ENCODE assay signal across 21 cellular contexts in the genomic region with DNA sequence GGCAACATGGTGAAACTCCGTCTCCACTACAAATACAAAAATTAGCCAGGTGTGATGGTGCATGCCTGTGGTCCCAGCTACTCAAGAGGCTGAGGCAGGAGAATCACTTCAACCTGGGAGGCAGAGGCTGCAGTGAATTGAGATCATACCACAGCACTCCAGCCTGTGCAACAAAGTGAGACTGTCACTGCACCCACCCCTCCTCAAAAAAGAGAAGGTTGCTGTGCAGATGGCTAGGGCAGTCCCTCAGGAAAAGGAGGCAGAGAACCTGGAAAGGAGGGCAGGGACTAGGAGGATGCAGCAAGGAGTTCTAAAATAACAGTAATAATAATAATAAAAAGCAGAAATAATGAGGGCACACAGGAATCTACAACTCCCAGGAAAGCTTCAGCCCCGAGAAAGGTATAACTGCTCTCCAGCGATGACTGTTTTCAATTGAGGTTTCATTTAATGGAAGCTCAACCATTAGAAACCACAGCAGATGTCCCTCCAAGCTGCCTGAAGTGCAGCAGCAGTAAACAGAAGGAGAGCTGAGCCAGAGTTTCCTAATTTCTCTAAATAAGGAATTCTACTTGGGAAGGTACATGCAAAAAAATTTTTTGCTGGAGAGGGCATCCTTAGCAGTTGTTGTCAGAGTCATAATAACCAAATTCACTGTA.
DNase-seq lines count a peak whose midpoint lies in the region; ATAC-seq and TF ChIP-seq lines count a peak whose summit lies in the region.
"Had no signal": no experiment of that assay in that cellular context is flagged by ENCODE, and none has a peak within 500 bp of the region (broad histone marks: within the 10 kb centered on the region; RNA-seq: fewer than 3 reads in every experiment).

No MANE protein-coding gene starts in this region.

- no peak overlapping the region for H4K8ac ChIP-seq in mesenchymal stem cell (ENCODE audit: low read length)

- no peaks in the 10 kb centered on the region for H4K20me1 ChIP-seq in KMS-11 (ENCODE audit: insufficient read depth)

- H3K18ac ChIP-seq in mesenchymal stem cell (ENCODE audit: low read depth in 1 of 2, low read length in 2 of 2), result no peak overlapping the region

- ATAC-seq in T-helper 17 cell, result no peak
- ATAC-seq: CD8-positive, alpha-beta T cell; PC-3 had no signal

- peak overlapping the region; percentile 32 for H3K27ac Mint-ChIP-seq in T-helper 2 cell treated with Interferon-gamma antibody and Interleukin-4, amounts not matched to agents 5 μg/mL and 100 μg/mL, for 36 hours
- H3K27ac Mint-ChIP-seq in T-helper 17 cell, result peak overlapping the region; percentile 57
- H3K27ac Mint-ChIP-seq: CD8-positive, alpha-beta T cell had no signal

- no peak overlapping the region for H3K4ac ChIP-seq in mesenchymal stem cell (ENCODE audit: low read depth in 1 of 2, low read length in 2 of 2)

- H3K4me1 ChIP-seq in KMS-11 (ENCODE audit: low read depth, poor library complexity, severe bottlenecking) (peaks cover 6% of the 10 kb centered on the region), mesenchymal stem cell (ENCODE audit: control insufficient read depth, insufficient read depth, low read depth, low read length) (no peaks in the 10 kb centered on the region)

- 91% methylated on average over 3 of the region's 3 CpGs for WGBS in mesenchymal stem cell

- H3K27me3 ChIP-seq in KMS-11 (ENCODE audit: insufficient read depth, low read depth), result no peaks in the 10 kb centered on the region
- H3K27me3 ChIP-seq in mesenchymal stem cell (ENCODE audit: control insufficient read depth in 1 of 2, insufficient read depth in 1 of 2, low read length in 2 of 2), result no peaks in the 10 kb centered on the region

- H3K9ac ChIP-seq in KMS-11 (no peak overlapping the region), mesenchymal stem cell (ENCODE audit: low read length) (no peak overlapping the region)
- H3K9ac ChIP-seq: GM23248, SK-N-SH had no signal

- peak overlapping the region; percentile 2 for H3K4me3 Mint-ChIP-seq in T-helper 2 cell treated with Interferon-gamma antibody and Interleukin-4, amounts not matched to agents 5 μg/mL and 100 μg/mL, for 36 hours
- no peak overlapping the region for H3K4me3 Mint-ChIP-seq in T-helper 17 cell
- H3K4me3 Mint-ChIP-seq: CD8-positive, alpha-beta T cell had no signal

- H3K36me3 ChIP-seq in KMS-11 (ENCODE audit: insufficient read depth) (no peaks in the 10 kb centered on the region), mesenchymal stem cell (ENCODE audit: control insufficient read depth in 1 of 2, insufficient read depth in 2 of 2, low read depth in 1 of 2, low read length in 2 of 2) (no peaks in the 10 kb centered on the region)

- no peak overlapping the region for H4K91ac ChIP-seq in mesenchymal stem cell (ENCODE audit: low read length)

- DNase-seq in T-helper 2 cell treated with Interferon-gamma antibody and Interleukin-4, amounts not matched to agents 5 μg/mL and 100 μg/mL, for 36 hours (ENCODE audit: low spot score), result no peak
- no peak for DNase-seq in T-helper 2 cell
- DNase-seq in T-helper 17 cell, result no peak
- peak; percentile 8 for DNase-seq in mesenchymal stem cell
- DNase-seq in superior temporal gyrus (ENCODE audit: extremely low spot score), result no peak
- no peak for DNase-seq in activated CD8-positive, alpha-beta memory T cell treated with anti-CD3 and anti-CD28 coated beads, Interleukin-2, amount 50 U/mL, for 4 hours
- DNase-seq in mucosa of gallbladder (ENCODE audit: low spot score), result no peak
- DNase-seq: CD8-positive, alpha-beta T cell; GM23248; HCEC 1CT; KG1; NCI-H1417; NCI-H1694 treated with DMSO at 0.1 percent for 48 hours; NCI-H2081 treated with DMSO at 0.1 percent for 48 hours; NCI-H446 treated with DMSO at 0.1 percent for 48 hours; NCI-H526 treated with DMSO at 0.1 percent for 48 hours; PC-3; RPMI8226; SHP77 treated with DMSO at 0.1 percent for 48 hours; SK-N-SH had no signal

- H2AFZ ChIP-seq in KMS-11 (ENCODE audit: low read depth) (no peak overlapping the region), mesenchymal stem cell (ENCODE audit: low read depth, low read length) (no peak overlapping the region)
- H2AFZ ChIP-seq: GM23248 had no signal

- no peak overlapping the region for H2AK5ac ChIP-seq in mesenchymal stem cell (ENCODE audit: low read length, severe bottlenecking)

- H3K9me3 Mint-ChIP-seq in T-helper 2 cell treated with Interferon-gamma antibody and Interleukin-4, amounts not matched to agents 5 μg/mL and 100 μg/mL, for 36 hours, result peaks cover 5% of the 10 kb centered on the region
- H3K9me3 Mint-ChIP-seq: CD8-positive, alpha-beta T cell had no signal

- no peak overlapping the region for H2BK120ac ChIP-seq in mesenchymal stem cell (ENCODE audit: low read depth, low read length)

- no peaks in the 10 kb centered on the region for H3K27me3 Mint-ChIP-seq in T-helper 2 cell treated with Interferon-gamma antibody and Interleukin-4, amounts not matched to agents 5 μg/mL and 100 μg/mL, for 36 hours (ENCODE audit: low read depth)
- H3K27me3 Mint-ChIP-seq in T-helper 17 cell, result no peaks in the 10 kb centered on the region

- H3K14ac ChIP-seq in mesenchymal stem cell (ENCODE audit: low read length in 2 of 2), result no peak overlapping the region

- H2BK12ac ChIP-seq in mesenchymal stem cell (ENCODE audit: low read length in 2 of 2), result no peak overlapping the region

- H3K4me3 ChIP-seq in KMS-11 (IDR thresholded peaks at IDR 0.05; ENCODE audit: insufficient read depth, low read depth, low read length), result no peak overlapping the region
- no peak overlapping the region for H3K4me3 ChIP-seq in mesenchymal stem cell (ENCODE audit: insufficient read depth in 1 of 2, low read depth in 1 of 2, low read length in 2 of 2)
- H3K4me3 ChIP-seq: GM23248 had no signal

- H3K36me3 Mint-ChIP-seq in T-helper 2 cell treated with Interferon-gamma antibody and Interleukin-4, amounts not matched to agents 5 μg/mL and 100 μg/mL, for 36 hours (ENCODE audit: low read depth), result peaks cover 43% of the 10 kb centered on the region
- H3K36me3 Mint-ChIP-seq in T-helper 17 cell (ENCODE audit: low read depth), result no peaks in the 10 kb centered on the region
- H3K36me3 Mint-ChIP-seq: CD8-positive, alpha-beta T cell had no signal

- TF ChIP-seq CTCF in KMS-11 (conservative IDR thresholded peaks at IDR 0.05; ENCODE audit: low read depth, low read length), result no peak

- H3K79me2 ChIP-seq in KMS-11 (ENCODE audit: insufficient read depth, low read depth), result no peaks in the 10 kb centered on the region

- no peak overlapping the region for H2BK5ac ChIP-seq in mesenchymal stem cell (ENCODE audit: low read depth, low read length, poor library complexity, severe bottlenecking)

- H3K79me1 ChIP-seq in mesenchymal stem cell (replicated peaks; ENCODE audit: low read length, poor library complexity, severe bottlenecking), result no peaks in the 10 kb centered on the region

- H3K4me2 ChIP-seq in KMS-11 (no peak overlapping the region), mesenchymal stem cell (ENCODE audit: low read length, poor library complexity, severe bottlenecking) (no peak overlapping the region)
- H3K4me2 ChIP-seq: SK-N-SH had no signal

- H3K9me3 ChIP-seq in T-helper 17 cell (ENCODE audit: control insufficient read depth, low read length, poor library complexity, severe bottlenecking) (no peaks in the 10 kb centered on the region), mesenchymal stem cell (ENCODE audit: control insufficient read depth, low read length) (no peaks in the 10 kb centered on the region)
- H3K9me3 ChIP-seq: SK-N-SH had no signal

- peaks cover 49% of the 10 kb centered on the region for H3K4me1 Mint-ChIP-seq in T-helper 2 cell treated with Interferon-gamma antibody and Interleukin-4, amounts not matched to agents 5 μg/mL and 100 μg/mL, for 36 hours (ENCODE audit: low read depth)
- peaks cover 5% of the 10 kb centered on the region for H3K4me1 Mint-ChIP-seq in T-helper 17 cell

- H2BK15ac ChIP-seq in mesenchymal stem cell (ENCODE audit: low read depth, poor library complexity, severe bottlenecking), result no peak overlapping the region

- peak overlapping the region; percentile 20; the same call in 1 of the 2 replicates for H3K27ac ChIP-seq in KMS-11
- H3K27ac ChIP-seq in mesenchymal stem cell (ENCODE audit: low read length, poor library complexity, severe bottlenecking), result no peak overlapping the region
- H3K27ac ChIP-seq: GM23248 had no signal

- H3K23ac ChIP-seq in mesenchymal stem cell (ENCODE audit: low read length in 2 of 2), result no peak overlapping the region
